22 cellular contexts compared by ENCODE assay signal in the genomic region with DNA sequence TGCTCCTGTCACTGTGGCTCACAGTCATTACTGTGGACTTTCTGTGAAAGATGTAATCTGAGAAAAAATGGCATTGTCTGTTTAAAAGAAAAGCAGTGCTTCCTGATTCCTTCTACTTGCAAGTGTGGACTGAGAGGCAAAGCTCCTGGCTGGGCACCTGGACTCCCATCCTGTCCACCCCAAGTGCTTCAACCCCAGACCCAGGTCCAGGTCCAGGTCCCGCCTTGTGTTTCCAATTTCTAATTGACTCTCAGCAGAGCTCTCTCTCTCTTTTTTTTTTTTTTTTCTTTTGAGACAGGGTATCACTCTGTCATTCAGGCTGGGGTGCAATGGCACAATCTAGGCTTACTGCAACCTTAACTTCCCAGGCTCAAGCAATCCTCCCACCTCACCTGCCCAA.
"Had no signal": no experiment of that assay in that cellular context is flagged by ENCODE, and none has a peak within 500 bp of the region (broad histone marks: within the 10 kb centered on the region; RNA-seq: fewer than 3 reads in every experiment).

No MANE protein-coding gene starts in this region.

- H3K27me3 ChIP-seq: brain microvascular endothelial cell had no signal

- H3K4me1 Mint-ChIP-seq: activated CD4-positive, alpha-beta T cell treated with anti-CD3 and anti-CD28 coated beads for 36 hours; central memory CD8-positive, alpha-beta T cell had no signal

- H3K4me3 Mint-ChIP-seq: activated CD4-positive, alpha-beta T cell treated with anti-CD3 and anti-CD28 coated beads for 36 hours; activated CD4-positive, alpha-beta T cell treated with anti-CD3 and anti-CD28 coated beads, Interleukin-2, amount 10 ng/mL, durations not matched to agents 7 days and 5 days; activated naive CD4-positive, alpha-beta T cell treated with anti-CD3 and anti-CD28 coated beads for 36 hours; activated naive CD8-positive, alpha-beta T cell; activated T-helper 1 cell treated with anti-CD3 and anti-CD28 coated beads, Interleukin-12 subunit alpha, Interleukin-12 subunit beta, Interleukin-2, Interleukin-4 antibody, amounts not matched to agents 30 ng/mL and 10 ng/mL and 1 ng/mL, durations not matched to agents 14 hours and 24 hours and 36 hours; central memory CD8-positive, alpha-beta T cell had no signal

- H3K27ac Mint-ChIP-seq: activated CD4-positive, alpha-beta T cell treated with anti-CD3 and anti-CD28 coated beads for 36 hours; activated CD4-positive, alpha-beta T cell treated with anti-CD3 and anti-CD28 coated beads, Interleukin-2, amount 10 ng/mL, durations not matched to agents 7 days and 5 days; activated naive CD4-positive, alpha-beta T cell treated with anti-CD3 and anti-CD28 coated beads for 36 hours; activated naive CD8-positive, alpha-beta T cell; activated T-helper 1 cell treated with anti-CD3 and anti-CD28 coated beads, Interleukin-12 subunit alpha, Interleukin-12 subunit beta, Interleukin-2, Interleukin-4 antibody, amounts not matched to agents 30 ng/mL and 10 ng/mL and 1 ng/mL, durations not matched to agents 14 hours and 24 hours and 36 hours; activated T-helper 2 cell treated with anti-CD3 and anti-CD28 coated beads, Interferon-gamma antibody, Interleukin-2, Interleukin-4, amounts not matched to agents 10 μg/mL and 5 μg/mL and 100 μg/mL, durations not matched to agents 14 hours and 24 hours and 36 hours had no signal

- H3K27me3 Mint-ChIP-seq: activated CD4-positive, alpha-beta T cell treated with anti-CD3 and anti-CD28 coated beads for 36 hours; activated CD4-positive, alpha-beta T cell treated with anti-CD3 and anti-CD28 coated beads, Interleukin-2, amount 10 ng/mL, durations not matched to agents 7 days and 5 days; activated naive CD8-positive, alpha-beta T cell; central memory CD8-positive, alpha-beta T cell had no signal

- H3K36me3 ChIP-seq: brain microvascular endothelial cell had no signal

- H3K27ac ChIP-seq: brain microvascular endothelial cell, epithelial cell of prostate had no signal

- H3K9me3 Mint-ChIP-seq: activated naive CD4-positive, alpha-beta T cell treated with anti-CD3 and anti-CD28 coated beads for 36 hours; activated T-helper 1 cell treated with anti-CD3 and anti-CD28 coated beads, Interleukin-12 subunit alpha, Interleukin-12 subunit beta, Interleukin-2, Interleukin-4 antibody, amounts not matched to agents 30 ng/mL and 10 ng/mL and 1 ng/mL, durations not matched to agents 14 hours and 24 hours and 36 hours; activated T-helper 2 cell treated with anti-CD3 and anti-CD28 coated beads, Interferon-gamma antibody, Interleukin-2, Interleukin-4, amounts not matched to agents 10 μg/mL and 5 μg/mL and 100 μg/mL, durations not matched to agents 14 hours and 24 hours and 36 hours; central memory CD8-positive, alpha-beta T cell had no signal

- DNase-seq: activated CD4-positive, alpha-beta T cell treated with anti-CD3 and anti-CD28 coated beads for 36 hours; activated CD4-positive, alpha-beta T cell treated with anti-CD3 and anti-CD28 coated beads, Interleukin-2, amount 10 ng/mL, durations not matched to agents 7 days and 5 days; activated CD4-positive, alpha-beta T cell treated with anti-CD3 and anti-CD28 coated beads, Interleukin-2, amount 50 U/mL, for 48 hours; activated CD4-positive, CD25-positive, alpha-beta regulatory T cell; activated CD4-positive, CD25-positive, alpha-beta regulatory T cell treated with anti-CD3 and anti-CD28 coated beads, Interleukin-2, amount 50 U/mL, for 72 hours; activated effector memory CD4-positive, alpha-beta T cell treated with anti-CD3 and anti-CD28 coated beads, Interleukin-2, amount 50 U/mL, for 16 hours; activated naive CD4-positive, alpha-beta T cell treated with anti-CD3 and anti-CD28 coated beads for 36 hours; activated T-cell treated with anti-CD3 and anti-CD28 coated beads, Interleukin-2, amount 50 U/mL, for 1 hour; activated T-cell treated with anti-CD3 and anti-CD28 coated beads, Interleukin-2, amount 50 U/mL, for 48 hours; amniotic stem cell; anterior cingulate cortex; brain microvascular endothelial cell; cortex of kidney; dermis blood vessel endothelial cell; effector CD8-positive, alpha-beta T cell; foreskin fibroblast; T-helper 2 cell had no signal
